ENCODE assay signal across 11 cellular contexts in the genomic region with DNA sequence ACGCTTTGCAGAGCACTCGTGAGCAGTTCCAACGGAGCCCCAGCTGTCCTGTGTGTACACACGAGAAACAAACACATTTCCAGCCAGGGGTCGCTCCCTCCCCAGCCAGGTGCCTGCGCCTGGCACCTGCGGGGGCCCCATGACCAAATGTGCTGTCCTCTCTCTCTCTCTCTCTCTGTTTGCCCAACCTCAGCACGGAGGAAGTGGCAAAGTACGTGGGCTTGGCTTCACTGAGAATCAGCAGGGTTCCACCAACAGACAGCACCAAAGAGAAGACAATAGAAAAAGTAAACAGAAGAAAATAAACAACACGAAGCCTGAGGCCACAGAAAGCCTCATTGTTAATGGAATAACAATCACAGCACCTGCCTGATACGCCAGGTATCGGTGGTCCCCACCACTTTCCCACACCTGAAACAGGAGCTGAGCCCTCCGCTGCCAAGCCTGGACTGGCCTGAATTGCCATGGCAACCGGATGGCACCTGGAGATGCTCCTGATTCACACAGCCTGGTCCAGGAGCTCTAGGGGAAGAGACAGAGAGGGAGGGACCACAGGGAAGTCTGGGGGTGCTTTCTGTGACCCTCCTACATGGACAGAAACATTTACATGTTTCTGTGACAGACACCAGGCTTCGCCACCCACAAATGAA.
DNase-seq lines count a peak whose midpoint lies in the region; TF ChIP-seq lines count a peak whose summit lies in the region.
"Had no signal": no experiment of that assay in that cellular context is flagged by ENCODE, and none has a peak within 500 bp of the region (broad histone marks: within the 10 kb centered on the region; RNA-seq: fewer than 3 reads in every experiment).

No MANE protein-coding gene starts in this region.

- no peak overlapping the region for H3K27ac Mint-ChIP-seq in glutamatergic neuron (ENCODE audit: unreplicated experiment)
- H3K27ac Mint-ChIP-seq: HFFc6 had no signal

- H3K4me1 Mint-ChIP-seq in glutamatergic neuron (ENCODE audit: low read depth, unreplicated experiment), result peaks cover 11% of the 10 kb centered on the region

- H3K4me2 ChIP-seq in parathyroid adenoma (ENCODE audit: low read length), result no peak overlapping the region

- no peak overlapping the region for H3K27ac ChIP-seq in parathyroid adenoma
- H3K27ac ChIP-seq: thyroid gland had no signal

- CTCF ChIA-PET in HEK293T (lab: Yijun Ruan, JAX), result no interaction called here

- no peaks in the 10 kb centered on the region for H3K79me2 ChIP-seq in parathyroid adenoma

- no peaks in the 10 kb centered on the region for H3K36me3 ChIP-seq in parathyroid adenoma (ENCODE audit: control insufficient read depth, insufficient read depth, low read length)
- H3K36me3 ChIP-seq: thyroid gland had no signal

- POLR2A ChIA-PET in HEK293T (lab: Yijun Ruan, JAX), result no interaction called here

- H3K9me3 ChIP-seq in parathyroid adenoma (ENCODE audit: control insufficient read depth, low read length), result no peaks in the 10 kb centered on the region
- H3K9me3 ChIP-seq: thyroid gland had no signal

- no peaks in the 10 kb centered on the region for H3K27me3 ChIP-seq in parathyroid adenoma (ENCODE audit: control insufficient read depth, insufficient read depth, low read length)
- H3K27me3 ChIP-seq: thyroid gland had no signal

- DNase-seq in activated CD4-positive, alpha-beta T cell treated with anti-CD3 and anti-CD28 coated beads for 48 hours, result peak; percentile 3
- no peak for DNase-seq in activated CD4-positive, alpha-beta T cell treated with anti-CD3 and anti-CD28 coated beads, Interleukin-2, amount 50 U/mL, for 4 hours
- DNase-seq in NCI-H187 treated with DMSO at 0.1 percent for 48 hours (lab: John Stamatoyannopoulos, UW) (peak; percentile 46), RPMI8226 (peak; percentile 89), HEK293T (ENCODE audit: extremely low spot score) (no peak), glutamatergic neuron (no peak), amniotic stem cell (lab: John Stamatoyannopoulos, UW) (no peak)
- DNase-seq: HFFc6, occipital lobe, thyroid gland had no signal

- H2AFZ ChIP-seq in parathyroid adenoma, result peak overlapping the region; percentile 44

- no peak overlapping the region for H3K9ac ChIP-seq in parathyroid adenoma

- H3K9me3 Mint-ChIP-seq in glutamatergic neuron (ENCODE audit: unreplicated experiment), result no peaks in the 10 kb centered on the region
- H3K9me3 Mint-ChIP-seq: HFFc6 had no signal

- H3K4me1 ChIP-seq in parathyroid adenoma, result no peaks in the 10 kb centered on the region
- H3K4me1 ChIP-seq: thyroid gland had no signal

- H3K36me3 Mint-ChIP-seq in glutamatergic neuron (ENCODE audit: unreplicated experiment), result no peaks in the 10 kb centered on the region

- no peaks in the 10 kb centered on the region for H3K27me3 Mint-ChIP-seq in glutamatergic neuron (ENCODE audit: unreplicated experiment)

- TF ChIP-seq CTCF in parathyroid adenoma (IDR thresholded peaks at IDR 0.05) (no peak), glutamatergic neuron (IDR thresholded peaks at IDR 0.05; ENCODE audit: partially characterized antibody, unreplicated experiment) (no peak)

- H3K4me3 Mint-ChIP-seq in glutamatergic neuron (ENCODE audit: unreplicated experiment), result no peak overlapping the region
- H3K4me3 Mint-ChIP-seq: HFFc6 had no signal

- H3K4me3 ChIP-seq in parathyroid adenoma (ENCODE audit: low read depth, low read length), result no peak overlapping the region
- H3K4me3 ChIP-seq: thyroid gland had no signal

TF ChIP-seq in HEK293T, 16 proteins besides CTCF, POLR2A, EP300 and RAD21:
- TF ChIP-seq SP1 (IDR thresholded peaks at IDR 0.05) (no peak), ELF4 (IDR thresholded peaks at IDR 0.05) (no peak), TARDBP (IDR thresholded peaks at IDR 0.05) (no peak), SUZ12 (IDR thresholded peaks at IDR 0.05) (no peak), CTBP1 (IDR thresholded peaks at IDR 0.05; ENCODE audit: borderline replicate concordance) (no peak), BHLHE40 (IDR thresholded peaks at IDR 0.05; ENCODE audit: borderline replicate concordance) (no peak), ARNT (IDR thresholded peaks at IDR 0.05) (no peak), L3MBTL2 (conservative IDR thresholded peaks at IDR 0.05) (no peak), FOXM1 (IDR thresholded peaks at IDR 0.05; ENCODE audit: borderline replicate concordance) (no peak)

Comparison
In these comparisons a context has a peak if more than half of its experiments do, and no peak if none do; other contexts are left out.
1. DNase-seq: peak in activated CD4-positive, alpha-beta T cell treated with anti-CD3 and anti-CD28 coated beads for 48 hours (single experiment), NCI-H187 treated with DMSO at 0.1 percent for 48 hours (single experiment) and RPMI8226 (single experiment); none in activated CD4-positive, alpha-beta T cell treated with anti-CD3 and anti-CD28 coated beads, Interleukin-2, amount 50 U/mL, for 4 hours (0 of 2), HEK293T (single experiment), glutamatergic neuron (single experiment) and amniotic stem cell (single experiment).